In genomic region chr2:157363612-157364101, GRCh38 we compare ENCODE assay signal across 9 cellular contexts. TPM values are rescaled to one million over a fixed set of nuclear protein-coding genes. Genes with fewer than 3 reads are reported as not detected.
DNase-seq lines count a peak whose midpoint lies in the region; ATAC-seq and TF ChIP-seq lines count a peak whose summit lies in the region.
"Had no signal": no experiment of that assay in that cellular context is flagged by ENCODE, and none has a peak within 500 bp of the region (broad histone marks: within the 10 kb centered on the region; RNA-seq: fewer than 3 reads in every experiment).

No MANE protein-coding gene starts in this region.

- intact Hi-C loops in left ventricle myocardium superior (cut with micrococcal nuclease) (no loop called here), head of caudate nucleus (cut with DNase I) (no loop called here)

- TF ChIP-seq CTCF in GM12865 (IDR thresholded peaks at IDR 0.05; ENCODE audit: insufficient read depth, low read depth, low read length, missing control alignments) = no peak

- DNase-seq in GM12865 (ENCODE audit: low read depth) (peak; percentile 42), left ventricle myocardium superior (no peak), head of caudate nucleus (no peak), NOMO-1 treated with dmso at 0.1 percent for 144 hours (lab: John Stamatoyannopoulos, UW; ENCODE audit: unreplicated experiment) (no peak), SIG-M5 (lab: John Stamatoyannopoulos, UW) (no peak), hypothalamus (lab: John Stamatoyannopoulos, UW) (no peak)
- DNase-seq: stimulated activated CD4-positive, alpha-beta T cell treated with anti-CD3 and anti-CD28 coated beads, Interleukin-2, amount 100 ng/mL, for 24 hours had no signal

- ATAC-seq in GM21423 (IDR thresholded peaks at IDR 0.05; ENCODE audit: unreplicated experiment) (peak; percentile 60), HG03432 (IDR thresholded peaks at IDR 0.05; ENCODE audit: unreplicated experiment) (peak; percentile 70), left ventricle myocardium superior (peak; percentile 83)

- no peak overlapping the region for H3K4me3 ChIP-seq in GM12865 (ENCODE audit: low read depth, low read length)

RNA-seq across cellular contexts. Expression of gene ERMN, which starts 38.0 kb away (rescaled TPM):
- total RNA-seq in left ventricle myocardium superior = not detected
